1 cellular context compared by ENCODE assay signal in the genomic region with DNA sequence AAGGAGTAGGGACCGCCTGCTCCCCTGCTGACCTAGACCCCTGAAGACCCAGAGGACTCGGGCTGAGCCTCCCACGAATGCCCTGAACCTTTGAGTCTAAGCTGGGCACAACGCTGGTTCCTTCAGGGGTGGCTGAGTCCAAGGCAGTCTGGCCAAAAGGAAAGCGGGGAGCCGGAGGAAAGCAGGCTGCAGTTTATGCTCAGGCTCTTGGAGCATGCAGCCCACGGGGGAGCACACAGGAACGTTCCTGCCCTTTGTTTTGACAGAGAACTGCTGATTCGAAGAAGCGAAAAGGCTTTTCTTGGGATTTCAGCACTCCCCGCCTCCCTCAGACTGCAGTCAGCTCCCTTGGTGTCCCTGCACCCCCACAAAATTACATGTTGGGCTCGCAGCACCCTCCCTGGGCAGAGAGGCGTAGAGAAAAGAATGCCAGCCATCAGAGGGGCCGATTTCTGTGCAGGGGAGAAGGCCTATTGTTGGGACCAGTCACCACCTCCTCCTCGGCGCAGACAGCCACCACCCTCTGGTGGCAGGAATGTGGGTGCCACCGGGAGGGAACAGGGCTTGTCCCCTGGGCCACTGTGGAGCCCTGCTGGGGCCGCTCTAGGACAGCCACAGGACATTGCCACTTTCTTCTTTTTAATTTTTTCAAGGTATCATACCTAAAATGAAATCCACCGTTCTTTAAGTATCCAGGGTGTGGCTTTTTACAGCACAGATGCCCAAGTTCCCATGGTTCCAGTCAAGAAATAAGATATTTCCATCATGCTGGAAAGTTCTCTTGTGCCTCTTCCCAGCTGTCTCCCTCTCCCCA.
TF ChIP-seq lines count a peak whose summit lies in the region.

No MANE protein-coding gene starts in this region.

TF ChIP-seq in GM23338, 12 proteins besides CTCF, POLR2A, EP300 and RAD21 (continued from another document):
- TF ChIP-seq ZNF462 (CRISPR knock-in tag; IDR thresholded peaks at IDR 0.05) (0 out of 2 replicates have a peak, but pooled peaks have one; percentile 73), ETS1 (IDR thresholded peaks at IDR 0.05) (no peak), NANOG (IDR thresholded peaks at IDR 0.05; ENCODE audit: borderline replicate concordance) (no peak), CREB1 (CRISPR knock-in tag; IDR thresholded peaks at IDR 0.05; ENCODE audit: low read depth) (0 out of 2 replicates have a peak, but pooled peaks have one; percentile 25), POLR2AphosphoS5 (IDR thresholded peaks at IDR 0.05; ENCODE audit: low read depth) (0 out of 2 replicates have a peak, but pooled peaks have one; percentile 37), ZNF114 (CRISPR knock-in tag; IDR thresholded peaks at IDR 0.05) (no peak), ZNF331 (CRISPR knock-in tag; IDR thresholded peaks at IDR 0.05; ENCODE audit: low read depth) (no peak), EZH2 (IDR thresholded peaks at IDR 0.05; ENCODE audit: low read depth, unreplicated experiment) (no peak)
